Comparison of ENCODE assay signal across 13 cellular contexts in the genomic region with DNA sequence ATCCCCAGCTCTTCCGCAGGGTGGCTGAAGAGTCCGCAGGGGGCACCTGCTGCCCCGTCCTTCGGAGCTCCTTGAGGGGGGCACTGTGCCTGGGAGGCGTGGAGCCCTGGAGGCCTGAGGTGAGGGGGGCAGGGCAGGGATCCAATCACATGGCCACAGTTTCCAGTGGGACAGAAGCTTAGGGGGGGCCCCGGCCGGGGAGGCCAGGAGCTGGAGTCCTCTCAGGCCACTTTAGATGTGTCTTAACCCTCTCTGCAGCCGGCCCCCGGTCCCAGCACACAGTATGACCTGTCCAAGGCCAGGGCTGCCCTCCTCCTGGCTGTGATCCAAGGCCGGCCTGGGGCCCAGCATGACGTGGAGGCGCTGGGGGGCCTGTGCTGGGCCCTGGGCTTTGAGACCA. TPM values are rescaled to one million over a fixed set of nuclear protein-coding genes. Genes with fewer than 3 reads are reported as not detected.
DNase-seq lines count a peak whose midpoint lies in the region; ATAC-seq and TF ChIP-seq lines count a peak whose summit lies in the region.
"Had no signal": no experiment of that assay in that cellular context is flagged by ENCODE, and none has a peak within 500 bp of the region (broad histone marks: within the 10 kb centered on the region; RNA-seq: fewer than 3 reads in every experiment).

No MANE protein-coding gene starts in this region.

- TF ChIP-seq CTCF in left ventricle myocardium inferior (IDR thresholded peaks at IDR 0.05; ENCODE audit: borderline replicate concordance) (no peak), lower lobe of right lung (IDR thresholded peaks at IDR 0.05) (no peak), sigmoid colon (IDR thresholded peaks at IDR 0.05) (no peak)

- H3K9me3 ChIP-seq in left ventricle myocardium inferior (replicated peaks) (no peaks in the 10 kb centered on the region), lower lobe of right lung (no peaks in the 10 kb centered on the region), sigmoid colon (no peaks in the 10 kb centered on the region)
- H3K9me3 ChIP-seq: BLaER1 treated with 17β-estradiol and CSF1 and Interleukin-3, amounts not matched to agents 10 nM and 100 nM had no signal

- H3K27me3 ChIP-seq in left ventricle myocardium inferior (ENCODE audit: low read depth) (no peaks in the 10 kb centered on the region), lower lobe of right lung (ENCODE audit: low read depth) (no peaks in the 10 kb centered on the region), sigmoid colon (no peaks in the 10 kb centered on the region)

- no peak for ATAC-seq in lower lobe of right lung

- no peak for TF ChIP-seq POLR2A in sigmoid colon (IDR thresholded peaks at IDR 0.05)

- peak overlapping the region; percentile 92 for H3K27ac ChIP-seq in left ventricle myocardium inferior (replicated peaks)
- no peak overlapping the region for H3K27ac ChIP-seq in lower lobe of right lung
- H3K27ac ChIP-seq in sigmoid colon = no peak overlapping the region
- H3K27ac ChIP-seq: BLaER1 treated with 17β-estradiol and CSF1 and Interleukin-3, amounts not matched to agents 10 nM and 100 nM; GM23248 had no signal

- no peak overlapping the region for H3K4me3 ChIP-seq in left ventricle myocardium inferior
- no peak overlapping the region for H3K4me3 ChIP-seq in lower lobe of right lung
- H3K4me3 ChIP-seq in sigmoid colon = no peak overlapping the region
- H3K4me3 ChIP-seq: BLaER1 treated with 17β-estradiol and CSF1 and Interleukin-3, amounts not matched to agents 10 nM and 100 nM; GM23248 had no signal

- DNase-seq in left ventricle myocardium inferior = no peak
- no peak for DNase-seq in cardiac septum (ENCODE audit: low spot score)
- DNase-seq in lower lobe of right lung = peak; percentile 43
- peak; percentile 63 for DNase-seq in sigmoid colon
- no peak for DNase-seq in LoVo (ENCODE audit: low spot score)
- no peak for DNase-seq in NCI-H69 (lab: John Stamatoyannopoulos, UW)
- DNase-seq in effector CD8-positive, alpha-beta T cell (lab: John Stamatoyannopoulos, UW) = no peak
- DNase-seq: ACHN; CD4-positive, CD25-positive, alpha-beta regulatory T cell; DMS53; GM23248 had no signal

- TF ChIP-seq EP300 in sigmoid colon (IDR thresholded peaks at IDR 0.05) = no peak

- intact Hi-C loops in left ventricle myocardium inferior (cut with micrococcal nuclease) = no loop called here
- intact Hi-C loops in cardiac septum (cut with DNase I) = no loop called here
- intact Hi-C loops in lower lobe of right lung (cut with DNase I) = no loop called here
- intact Hi-C loops in sigmoid colon (cut with DNase I) = no loop called here

- 85% methylated on average over 12 of the region's 12 CpGs for WGBS in sigmoid colon, 2 donors

- H3K36me3 ChIP-seq in left ventricle myocardium inferior (peaks cover 23% of the 10 kb centered on the region), lower lobe of right lung (peaks cover 22% of the 10 kb centered on the region), sigmoid colon (peaks cover 0 to 25% (median 11%) of the 10 kb centered on the region in 4 donors)

- peaks cover 48% of the 10 kb centered on the region for H3K4me1 ChIP-seq in left ventricle myocardium inferior
- peaks cover 10% of the 10 kb centered on the region for H3K4me1 ChIP-seq in lower lobe of right lung
- H3K4me1 ChIP-seq in sigmoid colon = peaks cover 0 to 12% (median 8%) of the 10 kb centered on the region in 4 donors

RNA-seq across cellular contexts. Expression of a gene that starts 10.8 kb away (rescaled TPM):
- total RNA-seq in left ventricle myocardium inferior (6.2 TPM), cardiac septum (7.5 TPM), lower lobe of right lung (10.2 TPM), sigmoid colon (10 to 100 TPM in 1 of 4 donors, 1 to 10 TPM in 3; 2.6 to 10.5 (median 5.0) TPM)
- polyA plus RNA-seq in sigmoid colon = 10 to 100 TPM in 1 of 3 donors, 1 to 10 TPM in 2; 7.2 to 11.3 (median 7.2) TPM

RNA-seq across cellular contexts. Expression of a gene that starts 33.3 kb away (rescaled TPM):
- 8.0 TPM for total RNA-seq in left ventricle myocardium inferior
- 6.5 TPM for total RNA-seq in cardiac septum
- 11.9 TPM for total RNA-seq in lower lobe of right lung
- total RNA-seq in sigmoid colon = 10 to 100 TPM; 15.8 to 17.5 (median 16.7) TPM
- polyA plus RNA-seq in sigmoid colon = 10 to 100 TPM in 2 of 3 donors, 1 to 10 TPM in 1; 6.6 to 12.6 (median 10.9) TPM
- total RNA-seq: CD4-positive, CD25-positive, alpha-beta regulatory T cell had no signal
- polyA plus RNA-seq: CD4-positive, CD25-positive, alpha-beta regulatory T cell had no signal

RNA-seq across cellular contexts. Expression of a gene that starts 42.3 kb away (rescaled TPM):
- total RNA-seq in left ventricle myocardium inferior = not detected
- not detected for total RNA-seq in cardiac septum
- not detected for total RNA-seq in lower lobe of right lung
- total RNA-seq in sigmoid colon = not detected
- not detected for polyA plus RNA-seq in sigmoid colon
- total RNA-seq: A172; CD4-positive, CD25-positive, alpha-beta regulatory T cell; GM23248 had no signal
- polyA plus RNA-seq: GM23248 had no signal

RNA-seq across cellular contexts. Expression of a gene that starts 46.6 kb away (rescaled TPM):
- total RNA-seq in left ventricle myocardium inferior (not detected), cardiac septum (not detected), lower lobe of right lung (not detected), sigmoid colon (not detected)
- not detected for polyA plus RNA-seq in sigmoid colon
- total RNA-seq: A172, GM23248 had no signal
- polyA plus RNA-seq: CD4-positive, CD25-positive, alpha-beta regulatory T cell had no signal

Comparison
In these comparisons a context has a peak if more than half of its experiments do, and no peak if none do; other contexts are left out.
1. DNase-seq: peak in lower lobe of right lung (single experiment) and sigmoid colon (single experiment); none in left ventricle myocardium inferior (single experiment), cardiac septum (single experiment), LoVo (single experiment), NCI-H69 (single experiment) and effector CD8-positive, alpha-beta T cell (single experiment).